ENCODE assay signal across 9 cellular contexts in genomic region chr12:2064078-2064507, GRCh38. TPM values are rescaled to one million over a fixed set of nuclear protein-coding genes. Genes with fewer than 3 reads are reported as not detected.
DNase-seq lines count a peak whose midpoint lies in the region; ATAC-seq and TF ChIP-seq lines count a peak whose summit lies in the region.
"Had no signal": no experiment of that assay in that cellular context is flagged by ENCODE, and none has a peak within 500 bp of the region (broad histone marks: within the 10 kb centered on the region; RNA-seq: fewer than 3 reads in every experiment).

No MANE protein-coding gene starts in this region.

- in situ Hi-C loops in astrocyte of the spinal cord (cut with HindIII; ENCODE audit: low sequenced_read_pairs): no loop called here

- peak overlapping the region; percentile 12; the same call in 1 of the 2 replicates for H3K4me3 ChIP-seq in MG63
- H3K4me3 ChIP-seq in astrocyte of the spinal cord (ENCODE audit: low read depth, low read length): no peak overlapping the region
- H3K4me3 ChIP-seq in BE2C (ENCODE audit: low read depth, low read length): no peak overlapping the region

- ATAC-seq in omental fat pad (ENCODE audit: low FRiP score): peak; percentile 49
- no peak for ATAC-seq in HG03196 (IDR thresholded peaks at IDR 0.05; ENCODE audit: unreplicated experiment)
- no peak for ATAC-seq in GM18907 (IDR thresholded peaks at IDR 0.05; ENCODE audit: unreplicated experiment)

- DNase-seq in Daoy (ENCODE audit: low read depth) (peak; percentile 75), MG63 (peak; percentile 19), astrocyte of the spinal cord (ENCODE audit: low read depth, low spot score) (peak; percentile 37), omental fat pad (ENCODE audit: low spot score) (no peak), SK-N-DZ (ENCODE audit: low spot score) (no peak), BE2C (no peak)
- DNase-seq: naive B cell had no signal

- TF ChIP-seq CTCF in astrocyte of the spinal cord (IDR thresholded peaks at IDR 0.05; ENCODE audit: low read depth, low read length) (no peak), omental fat pad (IDR thresholded peaks at IDR 0.05) (no peak), BE2C (IDR thresholded peaks at IDR 0.05; ENCODE audit: low read depth, low read length) (no peak)

- H3K36me3 ChIP-seq in MG63: no peaks in the 10 kb centered on the region
- no peaks in the 10 kb centered on the region for H3K36me3 ChIP-seq in BE2C

- no peaks in the 10 kb centered on the region for H3K4me1 ChIP-seq in BE2C

- no peaks in the 10 kb centered on the region for H3K9me3 ChIP-seq in MG63
- no peaks in the 10 kb centered on the region for H3K9me3 ChIP-seq in BE2C

- no peaks in the 10 kb centered on the region for H3K27me3 ChIP-seq in MG63
- peaks cover 63% of the 10 kb centered on the region for H3K27me3 ChIP-seq in BE2C

RNA-seq across cellular contexts. Expression of gene CACNA1C, which starts 11.3 kb away (rescaled TPM):
- total RNA-seq in Daoy (2014; rRNA removed; shearing (Covaris generic)): 0.65 and 1.8 TPM in 2 replicates
- 1.4 and 37.7 TPM in 2 replicates for total RNA-seq in MG63 (2014; rRNA removed; shearing (Covaris generic); ENCODE audit: low replicate concordance)
- total RNA-seq in omental fat pad: 10 to 100 TPM in 1 of 4 donors, 1 to 10 TPM in 3; 3.8 to 13.6 (median 5.7) TPM
- not detected in 2 replicates for polyA plus RNA-seq in SK-N-DZ (2014; cell fraction: cytosol; rRNA removed)
- 0.27 and 0.59 TPM in 2 replicates for polyA plus RNA-seq in SK-N-DZ (2014; cell fraction: nucleus; rRNA removed)
- polyA plus RNA-seq in BE2C (2012; ENCODE audit: insufficient read depth, insufficient read length, low read depth): not detected

RNA-seq across cellular contexts. Expression of gene DCP1B, which starts 59.8 kb away (rescaled TPM):
- 7.6 and 8.3 TPM in 2 replicates for total RNA-seq in Daoy (2014; rRNA removed; shearing (Covaris generic))
- 1.5 and 5.1 TPM in 2 replicates for total RNA-seq in MG63 (2014; rRNA removed; shearing (Covaris generic); ENCODE audit: low replicate concordance)
- 10 to 100 TPM in 2 of 4 donors, 1 to 10 TPM in 2; 7.2 to 19.2 (median 9.9) TPM for total RNA-seq in omental fat pad
- 13.1 and 20.2 TPM in 2 replicates for polyA plus RNA-seq in SK-N-DZ (2014; cell fraction: cytosol; rRNA removed)
- polyA plus RNA-seq in SK-N-DZ (2014; cell fraction: nucleus; rRNA removed): 17.4 and 23.0 TPM in 2 replicates
- polyA plus RNA-seq in BE2C (2012; ENCODE audit: insufficient read depth, insufficient read length, low read depth): 12.6 TPM

Comparison
In these comparisons a context has a peak if more than half of its experiments do, and no peak if none do; other contexts are left out.
1. DNase-seq: peak in Daoy (single experiment), MG63 (single experiment) and astrocyte of the spinal cord (single experiment); none in omental fat pad (single experiment), SK-N-DZ (single experiment) and BE2C (single experiment).